17 cellular contexts compared by ENCODE assay signal in the genomic region with DNA sequence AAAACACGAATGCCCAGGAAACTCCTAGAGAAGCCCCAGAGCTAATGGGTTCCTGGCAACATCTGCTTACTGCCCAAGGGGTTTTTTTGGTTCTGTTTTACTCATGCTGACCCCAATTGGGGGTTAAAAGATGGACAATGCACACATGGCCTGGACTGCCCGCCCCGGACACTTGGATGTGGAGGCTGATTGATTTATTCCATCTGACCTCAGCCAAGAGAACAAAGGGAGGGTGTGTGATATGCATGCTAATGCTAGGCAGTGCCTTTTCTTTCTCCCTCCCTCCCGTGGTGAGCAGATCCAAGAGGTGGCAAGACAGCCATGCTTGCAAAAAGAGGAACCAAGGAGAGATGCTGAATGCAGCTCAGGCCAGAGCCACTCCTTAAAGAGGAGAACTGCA.
A peak's percentile ranks its signal among the peaks of the same experiment; 100 is the strongest.
DNase-seq lines count a peak whose midpoint lies in the region; FAIRE-seq and TF ChIP-seq lines count a peak whose summit lies in the region.
"Had no signal": no experiment of that assay in that cellular context is flagged by ENCODE, and none has a peak within 500 bp of the region (broad histone marks: within the 10 kb centered on the region; RNA-seq: fewer than 3 reads in every experiment).

No MANE protein-coding gene starts in this region.

- DNase-seq in NCI-H2227 (lab: John Stamatoyannopoulos, UW; ENCODE audit: unreplicated experiment) (peak; percentile 45), iPS-NIHi11 (ENCODE audit: low spot score) (peak; percentile 20), putamen (ENCODE audit: low spot score) (peak; percentile 91), DMS79 (lab: John Stamatoyannopoulos, UW) (no peak), COLO829 (ENCODE audit: low spot score) (no peak), D721Med (ENCODE audit: insufficient read length, low spot score) (no peak)
- DNase-seq: activated CD8-positive, alpha-beta T cell treated with anti-CD3 and anti-CD28 coated beads for 36 hours; activated T-cell treated with anti-CD3 and anti-CD28 coated beads, Interleukin-2, amount 50 U/mL, for 48 hours; Caco-2; effector CD8-positive, alpha-beta T cell; NCI-H2029; NCI-H524 treated with DMSO at 0.1 percent for 48 hours; PC-9; stimulated activated CD4-positive, alpha-beta T cell treated with anti-CD3 and anti-CD28 coated beads, Interleukin-4, amount 100 ng/mL, for 24 hours had no signal

- no peak for FAIRE-seq in D721Med (lab: Jason Lieb, UNC)

- H3K27ac ChIP-seq in angular gyrus (ENCODE audit: low read depth, low read length) = peak overlapping the region; percentile 78
- H3K27ac ChIP-seq: PC-9, skin epidermis, thoracic aorta had no signal

- no peak for TF ChIP-seq CTCF in D721Med (IDR thresholded peaks at IDR 0.05; ENCODE audit: insufficient read depth, missing control alignments)

Comparison
In these comparisons a context has a peak if more than half of its experiments do, and no peak if none do; other contexts are left out.
1. DNase-seq: peak in NCI-H2227 (single experiment), iPS-NIHi11 (single experiment) and putamen (single experiment); none in DMS79 (single experiment), COLO829 (single experiment) and D721Med (single experiment).